Comparison of ENCODE assay signal across 8 cellular contexts in the genomic region with DNA sequence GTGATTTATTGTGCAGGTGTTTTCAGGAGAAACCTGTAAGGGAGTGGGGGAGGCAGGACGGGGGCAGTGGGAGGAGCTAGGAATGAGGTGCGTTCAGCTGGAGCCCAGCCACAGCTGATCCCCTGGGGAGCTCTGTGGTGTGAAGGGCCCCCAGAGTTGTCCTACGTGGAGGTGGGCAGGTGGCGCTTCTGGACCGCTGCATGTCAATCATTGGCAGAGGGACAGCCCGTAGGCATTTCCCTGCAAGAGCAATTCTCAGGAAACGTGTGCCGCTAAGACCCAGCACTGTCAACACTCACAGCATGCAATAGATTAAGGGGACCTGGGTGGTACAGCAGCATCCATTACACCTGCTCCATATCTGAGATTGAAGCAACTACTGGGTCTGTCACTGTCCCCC. TPM values are rescaled to one million over a fixed set of nuclear protein-coding genes. Genes with fewer than 3 reads are reported as not detected.
A peak's percentile ranks its signal among the peaks of the same experiment; 100 is the strongest.
DNase-seq lines count a peak whose midpoint lies in the region; ATAC-seq, FAIRE-seq and TF ChIP-seq lines count a peak whose summit lies in the region.
"Had no signal": no experiment of that assay in that cellular context is flagged by ENCODE, and none has a peak within 500 bp of the region (broad histone marks: within the 10 kb centered on the region; RNA-seq: fewer than 3 reads in every experiment).

No MANE protein-coding gene starts in this region.

- H3K9me3 ChIP-seq in Karpas-422 (ENCODE audit: low read length) (no peaks in the 10 kb centered on the region), neural cell (ENCODE audit: low read length) (no peaks in the 10 kb centered on the region)
- H3K9me3 ChIP-seq: pancreas had no signal

- TF ChIP-seq RAD21 in neural cell (conservative IDR thresholded peaks at IDR 0.05) = no peak

- H3K79me2 ChIP-seq in Karpas-422 (ENCODE audit: low read length) (peaks cover 74% of the 10 kb centered on the region), neural cell (replicated peaks; ENCODE audit: insufficient read depth, low read length) (no peaks in the 10 kb centered on the region)

- no peaks in the 10 kb centered on the region for H3K9me3 Mint-ChIP-seq in HFFc6
- no peaks in the 10 kb centered on the region for H3K9me3 Mint-ChIP-seq in activated T-helper 1 cell treated with anti-CD3 and anti-CD28 coated beads, Interleukin-12 subunit alpha, Interleukin-12 subunit beta, Interleukin-2, Interleukin-4 antibody, amounts not matched to agents 30 ng/mL and 10 ng/mL and 1 ng/mL, durations not matched to agents 14 hours and 24 hours and 36 hours

- peaks cover 9% of the 10 kb centered on the region for H3K4me1 Mint-ChIP-seq in HFFc6 (ENCODE audit: low read depth)
- H3K4me1 Mint-ChIP-seq in activated T-helper 1 cell treated with anti-CD3 and anti-CD28 coated beads, Interleukin-12 subunit alpha, Interleukin-12 subunit beta, Interleukin-2, Interleukin-4 antibody, amounts not matched to agents 30 ng/mL and 10 ng/mL and 1 ng/mL, durations not matched to agents 14 hours and 24 hours and 36 hours (ENCODE audit: low read depth) = peaks cover 74% of the 10 kb centered on the region

- H3K36me3 Mint-ChIP-seq in HFFc6 (ENCODE audit: low read depth) = no peaks in the 10 kb centered on the region
- peaks cover 26% of the 10 kb centered on the region for H3K36me3 Mint-ChIP-seq in activated T-helper 1 cell treated with anti-CD3 and anti-CD28 coated beads, Interleukin-12 subunit alpha, Interleukin-12 subunit beta, Interleukin-2, Interleukin-4 antibody, amounts not matched to agents 30 ng/mL and 10 ng/mL and 1 ng/mL, durations not matched to agents 14 hours and 24 hours and 36 hours (ENCODE audit: low read depth)

- peaks cover 49% of the 10 kb centered on the region; the same call in 1 of the 2 replicates for H3K36me3 ChIP-seq in Karpas-422 (ENCODE audit: insufficient read depth, low read length)
- H3K36me3 ChIP-seq in neural cell (ENCODE audit: insufficient read depth, low read length) = no peaks in the 10 kb centered on the region
- H3K36me3 ChIP-seq: pancreas had no signal

- no peak for TF ChIP-seq POLR2A in GM12891 (IDR thresholded peaks at IDR 0.05; ENCODE audit: low read depth, low read length)

- TF ChIP-seq EP300 in neural cell (conservative IDR thresholded peaks at IDR 0.05; ENCODE audit: poor library complexity, severe bottlenecking) = peak; percentile 15

- peaks cover 74% of the 10 kb centered on the region for H3K4me1 ChIP-seq in Karpas-422 (ENCODE audit: low read length)
- H3K4me1 ChIP-seq: pancreas had no signal

- H4K20me1 ChIP-seq in Karpas-422 (ENCODE audit: insufficient read depth, low read depth, low read length) = peaks cover 17% of the 10 kb centered on the region; the same call in 1 of the 2 replicates
- H4K20me1 ChIP-seq in neural cell (ENCODE audit: insufficient read depth) = no peaks in the 10 kb centered on the region

- H3K9ac ChIP-seq in Karpas-422 (ENCODE audit: low read length) (peak overlapping the region; percentile 88), neural cell (ENCODE audit: low read length) (no peak overlapping the region)

- H3K27ac Mint-ChIP-seq in HFFc6 = no peak overlapping the region
- H3K27ac Mint-ChIP-seq in activated T-helper 1 cell treated with anti-CD3 and anti-CD28 coated beads, Interleukin-12 subunit alpha, Interleukin-12 subunit beta, Interleukin-2, Interleukin-4 antibody, amounts not matched to agents 30 ng/mL and 10 ng/mL and 1 ng/mL, durations not matched to agents 14 hours and 24 hours and 36 hours = no peak overlapping the region

- H3K27me3 Mint-ChIP-seq in HFFc6 (ENCODE audit: insufficient read depth) = peaks cover 51% of the 10 kb centered on the region
- H3K27me3 Mint-ChIP-seq in activated T-helper 1 cell treated with anti-CD3 and anti-CD28 coated beads, Interleukin-12 subunit alpha, Interleukin-12 subunit beta, Interleukin-2, Interleukin-4 antibody, amounts not matched to agents 30 ng/mL and 10 ng/mL and 1 ng/mL, durations not matched to agents 14 hours and 24 hours and 36 hours (ENCODE audit: insufficient read depth) = no peaks in the 10 kb centered on the region

- TF ChIP-seq CTCF in neural cell (IDR thresholded peaks at IDR 0.05; ENCODE audit: poor library complexity, severe bottlenecking) (no peak), HFFc6 (IDR thresholded peaks at IDR 0.05) (no peak)

- H3K27me3 ChIP-seq in Karpas-422 (ENCODE audit: low read length) (no peaks in the 10 kb centered on the region), neural cell (ENCODE audit: insufficient read depth, low read depth, low read length) (no peaks in the 10 kb centered on the region)
- H3K27me3 ChIP-seq: pancreas had no signal

- H3K4me3 Mint-ChIP-seq in HFFc6 = no peak overlapping the region
- no peak overlapping the region for H3K4me3 Mint-ChIP-seq in activated T-helper 1 cell treated with anti-CD3 and anti-CD28 coated beads, Interleukin-12 subunit alpha, Interleukin-12 subunit beta, Interleukin-2, Interleukin-4 antibody, amounts not matched to agents 30 ng/mL and 10 ng/mL and 1 ng/mL, durations not matched to agents 14 hours and 24 hours and 36 hours

- DNase-seq in GM12891 (ENCODE audit: insufficient read length, low spot score) (no peak), Karpas-422 (no peak), HFFc6 (no peak)
- peak; percentile 12 for DNase-seq in activated CD4-positive, alpha-beta T cell treated with anti-CD3 and anti-CD28 coated beads, Interleukin-2, amount 50 U/mL, for 1 hour
- no peak for DNase-seq in activated T-helper 1 cell treated with anti-CD3 and anti-CD28 coated beads, Interleukin-12 subunit alpha, Interleukin-12 subunit beta, Interleukin-2, Interleukin-4 antibody, amounts not matched to agents 30 ng/mL and 10 ng/mL and 1 ng/mL, durations not matched to agents 14 hours and 24 hours and 36 hours (ENCODE audit: low spot score)

- no peaks in the 10 kb centered on the region for H3K9me2 ChIP-seq in Karpas-422 (replicated peaks; ENCODE audit: insufficient read depth, low read length)
- no peaks in the 10 kb centered on the region for H3K9me2 ChIP-seq in neural cell (ENCODE audit: insufficient read depth, low read length)

- no peaks in the 10 kb centered on the region for H3F3A ChIP-seq in neural cell (ENCODE audit: insufficient read depth, low read length, poor library complexity, severe bottlenecking)

- no peak for ATAC-seq in HG03175 (IDR thresholded peaks at IDR 0.05; ENCODE audit: unreplicated experiment)
- ATAC-seq: pancreas had no signal

- H2AFZ ChIP-seq in Karpas-422 (ENCODE audit: low read length) (no peak overlapping the region), neural cell (ENCODE audit: low read depth, low read length) (no peak overlapping the region)

- H3K4me2 ChIP-seq in Karpas-422 (ENCODE audit: low read depth, low read length, poor library complexity, severe bottlenecking) = peak overlapping the region; percentile 81
- H3K4me2 ChIP-seq in neural cell (ENCODE audit: low read length) = no peak overlapping the region

- H3K27ac ChIP-seq in Karpas-422 (ENCODE audit: low read length) = peak overlapping the region; percentile 99
- no peak overlapping the region for H3K27ac ChIP-seq in neural cell (ENCODE audit: low read length)
- H3K27ac ChIP-seq: pancreas had no signal

- peak; percentile 55 for FAIRE-seq in GM12891 (lab: Jason Lieb, UNC)
- FAIRE-seq: pancreas had no signal

- intact Hi-C loops in activated T-helper 1 cell treated with anti-CD3 and anti-CD28 coated beads, Interleukin-12 subunit alpha, Interleukin-12 subunit beta, Interleukin-2, Interleukin-4 antibody, amounts not matched to agents 30 ng/mL and 10 ng/mL and 1 ng/mL, durations not matched to agents 14 hours and 24 hours and 36 hours (cut with micrococcal nuclease) = loop anchor here (10.0 kb wide), 1 partner anchor 905 kb away; no protein-coding TSS in a partner anchor

- H3K4me3 ChIP-seq in Karpas-422 (ENCODE audit: low read length) (peak overlapping the region; percentile 44; the same call in 1 of the 2 replicates), neural cell (ENCODE audit: low read length) (no peak overlapping the region)
- H3K4me3 ChIP-seq: pancreas had no signal

TF ChIP-seq in GM12891, 5 proteins besides CTCF, POLR2A, EP300 and RAD21:
- TF ChIP-seq TAF1 (IDR thresholded peaks at IDR 0.05; ENCODE audit: low read depth, low read length) (no peak), SPI1 (IDR thresholded peaks at IDR 0.05; ENCODE audit: low read depth, low read length) (no peak), POLR2AphosphoS5 (IDR thresholded peaks at IDR 0.05; ENCODE audit: low read depth, low read length) (no peak), POU2F2 (IDR thresholded peaks at IDR 0.05; ENCODE audit: low read depth, low read length) (no peak)

TF ChIP-seq in neural cell, 6 proteins besides CTCF, POLR2A, EP300 and RAD21:
- TF ChIP-seq POLR2AphosphoS5 (IDR thresholded peaks at IDR 0.05) (peak; percentile 69), SMC3 (conservative IDR thresholded peaks at IDR 0.05; ENCODE audit: poor library complexity) (no peak), EZH2 (IDR thresholded peaks at IDR 0.05; ENCODE audit: borderline replicate concordance, insufficient read depth, low read length, poor library complexity, severe bottlenecking) (no peak)

RNA-seq across cellular contexts. Expression of a gene that starts 13.7 kb away (rescaled TPM):
- polyA plus RNA-seq in GM12891 (2012; ENCODE audit: low read depth, missing spikeins) = 11.9 TPM
- 171 and 190 TPM in 2 replicates for total RNA-seq in Karpas-422 (2014; rRNA removed; shearing (Covaris generic); ENCODE audit: low replicate concordance)
- polyA plus RNA-seq in neural cell = 26.2 and 27.7 TPM in 2 replicates
- 47.3 and 49.7 TPM in 2 replicates for polyA minus RNA-seq in neural cell
- 1 to 10 TPM; 2.4 to 4.6 (median 3.0) TPM for total RNA-seq in HFFc6 (2021; fragmentation: NEBNext Ultra II Directional; extraction: Animal tissue kit (Norgen Biotek cat#: 25700))
- 43.7 and 44.7 TPM in 2 replicates for total RNA-seq in activated T-helper 1 cell treated with anti-CD3 and anti-CD28 coated beads, Interleukin-12 subunit alpha, Interleukin-12 subunit beta, Interleukin-2, Interleukin-4 antibody, amounts not matched to agents 30 ng/mL and 10 ng/mL and 1 ng/mL, durations not matched to agents 14 hours and 24 hours and 36 hours
